In genomic region chr18:58761241-58761969, GRCh38 we compare ENCODE assay signal across 9 cellular contexts.
A peak's percentile ranks its signal among the peaks of the same experiment; 100 is the strongest.
DNase-seq lines count a peak whose midpoint lies in the region; ATAC-seq and TF ChIP-seq lines count a peak whose summit lies in the region.
"Had no signal": no experiment of that assay in that cellular context is flagged by ENCODE, and none has a peak within 500 bp of the region (broad histone marks: within the 10 kb centered on the region; RNA-seq: fewer than 3 reads in every experiment).

No MANE protein-coding gene starts in this region.

- peaks cover 20% of the 10 kb centered on the region for H3K27me3 Mint-ChIP-seq in osteocyte (ENCODE audit: unreplicated experiment)

- H3K27ac Mint-ChIP-seq in osteocyte (ENCODE audit: unreplicated experiment) = no peak overlapping the region

- H3K27me3 ChIP-seq in mammary epithelial cell (ENCODE audit: insufficient read depth, low read length) = no peaks in the 10 kb centered on the region
- H3K27me3 ChIP-seq: thyroid gland had no signal

- CTCF ChIA-PET in mammary epithelial cell (lab: Charles Lee; ENCODE audit: low non-redundant PET) = no interaction called here

- in situ Hi-C loops in mammary epithelial cell (cut with MboI; ENCODE audit: low sequenced_read_pairs in 2 of 2) = loop anchor here (5.0 to 10.0 kb wide), 4 partner anchors 229 to 357 kb away; no protein-coding TSS in a partner anchor

- H3K27ac ChIP-seq in mammary epithelial cell (ENCODE audit: insufficient read depth, low read depth, low read length) = no peak overlapping the region
- H3K27ac ChIP-seq: VCaP had no signal

- H3K36me3 Mint-ChIP-seq in osteocyte (ENCODE audit: unreplicated experiment) = no peaks in the 10 kb centered on the region

- H3K36me3 ChIP-seq in mammary epithelial cell (ENCODE audit: insufficient read depth, low read length) = no peaks in the 10 kb centered on the region
- H3K36me3 ChIP-seq: thyroid gland had no signal

- H3K4me3 ChIP-seq in mammary epithelial cell (replicated peaks in 1 of 3; ENCODE audit: insufficient read depth in 1 of 3, low read depth in 2 of 3, low read length in 3 of 3) = no peak overlapping the region
- H3K4me3 ChIP-seq: thyroid gland had no signal

- H3K9me3 ChIP-seq in mammary epithelial cell (replicated peaks; ENCODE audit: insufficient read depth, low read length) = no peaks in the 10 kb centered on the region
- H3K9me3 ChIP-seq: thyroid gland had no signal

- BruUV-seq in mammary epithelial cell (replicated peaks; lab: Mats Ljungman, UMichigan) = no TSS peak

- peak; percentile 62 for ATAC-seq in GM19035 (IDR thresholded peaks at IDR 0.05; ENCODE audit: unreplicated experiment)
- peak; percentile 63 for ATAC-seq in HG02610 (IDR thresholded peaks at IDR 0.05; ENCODE audit: unreplicated experiment)

- no peaks in the 10 kb centered on the region for H3K79me2 ChIP-seq in mammary epithelial cell (ENCODE audit: insufficient read depth, low read length)

- intact Hi-C loops in mammary epithelial cell (cut with micrococcal nuclease) = loop anchor here (5.0 to 10.0 kb wide), 3 partner anchors 147 to 719 kb away; partner anchors contain the start of gene NEDD4L

- H3K4me3 Mint-ChIP-seq in osteocyte (ENCODE audit: unreplicated experiment) = no peak overlapping the region

- WGBS in mammary epithelial cell (ENCODE audit: low coverage, missing lambda C conversion rate) = 83% methylated on average over 12 of the region's 14 CpGs

- H3K9ac ChIP-seq in mammary epithelial cell (ENCODE audit: insufficient read depth, low read length) = no peak overlapping the region

- H3K4me2 ChIP-seq in mammary epithelial cell (ENCODE audit: insufficient read depth, low read depth, low read length) = no peak overlapping the region

- H4K20me1 ChIP-seq in mammary epithelial cell (ENCODE audit: insufficient read depth, low read length) = no peaks in the 10 kb centered on the region

- DNase-seq in NAMALWA (ENCODE audit: low spot score) (peak; percentile 35), osteocyte (ENCODE audit: extremely low spot score, unreplicated experiment) (peak; percentile 42), cerebellum (ENCODE audit: low spot score) (no peak), mammary epithelial cell (no peak), NCI-H226 (no peak)

- no peaks in the 10 kb centered on the region for H3K4me1 ChIP-seq in mammary epithelial cell (ENCODE audit: insufficient read depth, low read length)

- H3K9me3 Mint-ChIP-seq in osteocyte (ENCODE audit: unreplicated experiment) = no peaks in the 10 kb centered on the region

- TF ChIP-seq CTCF in osteocyte (IDR thresholded peaks at IDR 0.05) = no peak
- no peak for TF ChIP-seq CTCF in mammary epithelial cell (conservative IDR thresholded peaks at IDR 0.05 in 1 of 2, IDR thresholded peaks at IDR 0.05 in 1 of 2; ENCODE audit: extremely low read depth in 1 of 2, insufficient read depth in 1 of 2, low read depth in 1 of 2, low read length in 2 of 2)

- peaks cover 5% of the 10 kb centered on the region for H3K4me1 Mint-ChIP-seq in osteocyte (ENCODE audit: unreplicated experiment)

- dilution Hi-C loops in mammary epithelial cell (cut with HindIII; ENCODE audit: low sequenced_read_pairs) = no loop called here

- no peak overlapping the region for H2AFZ ChIP-seq in mammary epithelial cell (ENCODE audit: low read depth, low read length)

Comparison
In these comparisons a context has a peak if more than half of its experiments do, and no peak if none do; other contexts are left out.
1. DNase-seq: peak in NAMALWA (single experiment) and osteocyte (single experiment); none in cerebellum (single experiment), mammary epithelial cell (single experiment) and NCI-H226 (single experiment).